ENCODE assay signal across 27 cellular contexts in genomic region chr4:70591955-70592582, GRCh38. TPM values are rescaled to one million over a fixed set of nuclear protein-coding genes. Genes with fewer than 3 reads are reported as not detected.
"Had no signal": no experiment of that assay in that cellular context is flagged by ENCODE, and none has a peak within 500 bp of the region (broad histone marks: within the 10 kb centered on the region; RNA-seq: fewer than 3 reads in every experiment).

TSS of gene AMBN (plus strand) at chr4:70592256. CDS start at chr4:70592359, 103 bp downstream.

- H3K27me3 Mint-ChIP-seq: stimulated activated naive CD8-positive, alpha-beta T cell treated with anti-CD3 and anti-CD28 coated beads, Interleukin-15, Interleukin-2, amounts not matched to agents 100 ng/mL and 50 ng/mL, for 24 hours had no signal

- H3K27ac Mint-ChIP-seq: natural killer cell treated with Interleukin-12 subunit alpha and Interleukin-12 subunit beta and Interleukin-15 and Interleukin-18, amount 100 ng/mL, for 72 hours; stimulated activated memory B cell treated with anti-CD40 and anti-IgM and Interleukin-4, amounts not matched to agents 10 μg/mL and 1 μg/mL and 100 μg/mL, for 72 hours; stimulated activated naive CD8-positive, alpha-beta T cell treated with anti-CD3 and anti-CD28 coated beads, Interleukin-15, Interleukin-2, amounts not matched to agents 100 ng/mL and 50 ng/mL, for 24 hours had no signal

- H3K9ac ChIP-seq: parathyroid adenoma had no signal

- H3K36me3 Mint-ChIP-seq: natural killer cell treated with Interleukin-12 subunit alpha and Interleukin-12 subunit beta and Interleukin-15 and Interleukin-18, amount 100 ng/mL, for 72 hours; stimulated activated memory B cell treated with anti-CD40 and anti-IgM and Interleukin-4, amounts not matched to agents 10 μg/mL and 1 μg/mL and 100 μg/mL, for 72 hours had no signal

- H3K4me3 Mint-ChIP-seq: natural killer cell treated with Interleukin-12 subunit alpha and Interleukin-12 subunit beta and Interleukin-15 and Interleukin-18, amount 100 ng/mL, for 72 hours; stimulated activated memory B cell treated with anti-CD40 and anti-IgM and Interleukin-4, amounts not matched to agents 10 μg/mL and 1 μg/mL and 100 μg/mL, for 72 hours; stimulated activated naive CD8-positive, alpha-beta T cell treated with anti-CD3 and anti-CD28 coated beads, Interleukin-15, Interleukin-2, amounts not matched to agents 100 ng/mL and 50 ng/mL, for 24 hours had no signal

- H3K9me3 ChIP-seq: heart left ventricle, prostate gland, right lobe of liver, tibial artery, upper lobe of right lung had no signal

- H3K4me1 ChIP-seq: heart left ventricle, parathyroid adenoma, prostate gland, right lobe of liver, tibial artery, upper lobe of right lung had no signal

- H3K27ac ChIP-seq: dorsolateral prefrontal cortex, heart left ventricle, parathyroid adenoma, prostate gland, right lobe of liver, tibial artery, upper lobe of right lung had no signal

- H3K27me3 ChIP-seq: heart left ventricle, right lobe of liver, tibial artery, upper lobe of right lung had no signal

- DNase-seq: cortex of kidney; dorsolateral prefrontal cortex; effector memory CD4-positive, alpha-beta T cell; heart left ventricle; hippocampal formation; left colon; left ventricle myocardium superior; mesenchymal stem cell; midbrain; retina; right lobe of liver; stimulated activated CD4-positive, alpha-beta T cell treated with anti-CD3 and anti-CD28 coated beads, Interleukin-4, amount 100 ng/mL, for 24 hours; tibial artery; upper lobe of right lung had no signal

- H3K36me3 ChIP-seq: heart left ventricle, prostate gland, right lobe of liver, tibial artery, upper lobe of right lung had no signal

- H3K4me3 ChIP-seq: dorsolateral prefrontal cortex, heart left ventricle, lung, prostate gland, right lobe of liver, tibial artery, upper lobe of right lung had no signal

- H2AFZ ChIP-seq: parathyroid adenoma had no signal

- FAIRE-seq: endometrium, frontal cortex had no signal

- H3K79me2 ChIP-seq: parathyroid adenoma had no signal

- ATAC-seq: esophagus mucosa; heart left ventricle; left colon; left ventricle myocardium superior; natural killer cell treated with Interleukin-12 subunit alpha and Interleukin-12 subunit beta and Interleukin-15 and Interleukin-18, amount 100 ng/mL, for 72 hours; right lobe of liver; stimulated activated memory B cell treated with anti-CD40 and anti-IgM and Interleukin-4, amounts not matched to agents 10 μg/mL and 1 μg/mL and 100 μg/mL, for 72 hours; upper lobe of right lung had no signal

- H3K9me3 Mint-ChIP-seq: natural killer cell treated with Interleukin-12 subunit alpha and Interleukin-12 subunit beta and Interleukin-15 and Interleukin-18, amount 100 ng/mL, for 72 hours; stimulated activated memory B cell treated with anti-CD40 and anti-IgM and Interleukin-4, amounts not matched to agents 10 μg/mL and 1 μg/mL and 100 μg/mL, for 72 hours; stimulated activated naive CD8-positive, alpha-beta T cell treated with anti-CD3 and anti-CD28 coated beads, Interleukin-15, Interleukin-2, amounts not matched to agents 100 ng/mL and 50 ng/mL, for 24 hours had no signal

RNA-seq across cellular contexts. Expression of gene AMBN, which starts in this region (rescaled TPM):
- total RNA-seq: esophagus mucosa; fibroblast of lung; glomerular endothelial cell; heart left ventricle; kidney epithelial cell; left colon; left ventricle myocardium superior; lung; natural killer cell treated with Interleukin-12 subunit alpha and Interleukin-12 subunit beta and Interleukin-15 and Interleukin-18, amount 100 ng/mL, for 72 hours; omental fat pad; prostate gland; right lobe of liver; upper lobe of right lung had no signal
- polyA plus RNA-seq: fibroblast of lung, heart left ventricle, lung had no signal
